Comparison of ENCODE assay signal across 23 cellular contexts in genomic region chr9:69400470-69400869, GRCh38.
"Had no signal": no experiment of that assay in that cellular context is flagged by ENCODE, and none has a peak within 500 bp of the region (broad histone marks: within the 10 kb centered on the region; RNA-seq: fewer than 3 reads in every experiment).

No MANE protein-coding gene starts in this region.

- FAIRE-seq: frontal cortex, kidney had no signal

- ATAC-seq: left cardiac atrium; left lung; naive thymus-derived CD4-positive, alpha-beta T cell; right cardiac atrium; stimulated activated memory B cell treated with anti-CD40 and anti-IgM and Interleukin-4, amounts not matched to agents 10 μg/mL and 1 μg/mL and 100 μg/mL, for 72 hours; stimulated activated naive CD8-positive, alpha-beta T cell treated with anti-CD3 and anti-CD28 coated beads, Interleukin-15, Interleukin-2, amounts not matched to agents 100 U/mL and 50 U/mL, for 24 hours had no signal

- DNase-seq: colonic mucosa; effector CD8-positive, alpha-beta T cell; endodermal cell; esophagus squamous epithelium; head of caudate nucleus; kidney; left cardiac atrium; left lung; mesenchymal stem cell; midbrain; naive thymus-derived CD4-positive, alpha-beta T cell; nucleus accumbens; right cardiac atrium; sigmoid colon; spleen; stimulated activated CD4-positive, alpha-beta T cell treated with anti-CD3 and anti-CD28 coated beads, Interleukin-4, amount 100 ng/mL, for 4 hours; stimulated activated naive CD8-positive, alpha-beta T cell treated with anti-CD3 and anti-CD28 coated beads, Interleukin-15, Interleukin-2, amounts not matched to agents 100 U/mL and 50 U/mL, for 24 hours; substantia nigra; testis; tibial artery had no signal

- H3K36me3 ChIP-seq: colonic mucosa, esophagus squamous epithelium, left lung, prostate gland, sigmoid colon, spleen, tibial artery had no signal

- H3K9me3 ChIP-seq: colonic mucosa, esophagus squamous epithelium, left lung, prostate gland, sigmoid colon, spleen, testis, tibial artery had no signal

- H3K27me3 ChIP-seq: colonic mucosa, esophagus squamous epithelium, left lung, sigmoid colon, spleen, testis, tibial artery had no signal

- H3K4me3 ChIP-seq: colonic mucosa, esophagus squamous epithelium, left lung, prostate gland, sigmoid colon, spleen, testis, tibial artery had no signal

- H3K27ac ChIP-seq: colonic mucosa, esophagus squamous epithelium, left lung, prostate gland, sigmoid colon, spleen, testis, tibial artery had no signal

- H3K4me1 ChIP-seq: colonic mucosa, left lung, prostate gland, spleen had no signal
